ENCODE assay signal across 8 cellular contexts in the genomic region with DNA sequence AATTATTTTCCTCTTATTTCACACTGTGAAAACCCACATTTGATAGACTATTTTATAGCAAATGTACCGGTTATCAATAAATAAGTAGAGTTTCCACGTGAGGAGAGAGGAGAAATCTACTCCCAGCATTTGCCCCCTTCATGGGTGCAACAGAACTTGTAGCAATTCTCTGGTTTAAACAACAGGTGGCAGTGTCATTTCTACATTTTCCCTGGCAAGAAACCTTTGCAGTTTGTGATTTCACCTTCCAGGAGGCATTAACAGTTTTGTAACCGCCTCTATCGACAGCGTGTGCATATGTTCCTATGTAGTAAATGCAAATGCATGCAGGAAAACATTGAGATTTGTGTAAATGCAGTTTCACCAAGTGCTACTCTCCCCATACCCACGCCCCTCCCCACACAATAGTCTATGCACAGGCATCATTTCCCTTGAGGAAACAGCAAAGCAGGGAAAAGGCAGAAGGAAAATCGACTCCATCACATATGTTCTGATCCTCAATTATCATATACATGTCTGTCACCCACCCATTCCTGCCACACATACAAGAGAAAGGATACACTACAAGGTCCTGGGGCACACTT.
A peak's percentile ranks its signal among the peaks of the same experiment; 100 is the strongest.
DNase-seq lines count a peak whose midpoint lies in the region; ATAC-seq and TF ChIP-seq lines count a peak whose summit lies in the region.

No MANE protein-coding gene starts in this region.

- H3K36me3 Mint-ChIP-seq in mesothelial cell of epicardium = no peaks in the 10 kb centered on the region

- no peaks in the 10 kb centered on the region for H3K9me3 ChIP-seq in HCT116 (ENCODE audit: control insufficient read depth in 1 of 2, insufficient read depth in 1 of 2, low read depth in 1 of 2, low read length in 2 of 2)

- no peaks in the 10 kb centered on the region for H3K4me1 ChIP-seq in HCT116 (ENCODE audit: control insufficient read depth in 1 of 2, insufficient read depth in 2 of 2, low read length in 2 of 2)

- CTCF ChIA-PET in HCT116 (lab: Charles Lee) = interaction anchor here (1.2 kb wide), 2 partner anchors 268 kb away, joined by 4 to 6 read pairs; no protein-coding TSS in a partner anchor

- no peak overlapping the region for H3K27ac Mint-ChIP-seq in mesothelial cell of epicardium

- RAD21 ChIA-PET in HCT116 (lab: Charles Lee; ENCODE audit: low non-redundant PET in 1 of 2, low total read pairs in 2 of 2, uncharacterized antibody in 2 of 2, unreplicated experiment in 2 of 2) = no interaction called here

- no peak overlapping the region for H3K9ac ChIP-seq in HCT116 (ENCODE audit: low read length)

- TF ChIP-seq POLR2A in HCT116 (IDR thresholded peaks at IDR 0.05; ENCODE audit: borderline replicate concordance, extremely low read depth, insufficient read depth, insufficient read length) = no peak

- TF ChIP-seq RAD21 in HCT116 (IDR thresholded peaks at IDR 0.05; ENCODE audit: low read depth) = peak; percentile 80

- peaks cover 8% of the 10 kb centered on the region for H3K4me1 Mint-ChIP-seq in mesothelial cell of epicardium

- H3K27me3 ChIP-seq in HCT116 (ENCODE audit: insufficient read depth, low read length) = no peaks in the 10 kb centered on the region

- H4K20me1 ChIP-seq in HCT116 (ENCODE audit: insufficient read depth) = no peaks in the 10 kb centered on the region

- DNase-seq in D341Med (ENCODE audit: low spot score) = peak; percentile 69
- DNase-seq in HCT116 (ENCODE audit: low read depth, low spot score) = peak; percentile 31
- DNase-seq in NCI-H82 treated with DMSO at 0.1 percent for 48 hours (lab: John Stamatoyannopoulos, UW; ENCODE audit: unreplicated experiment) = peak; percentile 36
- peak; percentile 69 for DNase-seq in cerebellar cortex (ENCODE audit: low spot score)
- DNase-seq in mesothelial cell of epicardium (ENCODE audit: low spot score in 2 of 2, unreplicated experiment in 2 of 2) = no peak
- DNase-seq in stimulated activated CD4-positive, alpha-beta T cell treated with anti-CD3 and anti-CD28 coated beads, Interleukin-4, amount 100 ng/mL, for 4 hours = no peak

- no peak overlapping the region for H3K4me2 ChIP-seq in HCT116 (ENCODE audit: low read length)

- no peak overlapping the region for H2AFZ ChIP-seq in HCT116 (ENCODE audit: low read depth, low read length, poor library complexity, severe bottlenecking)

- H3K79me2 ChIP-seq in HCT116 (ENCODE audit: insufficient read depth, low read length) = no peaks in the 10 kb centered on the region

- no peaks in the 10 kb centered on the region for H3K9me2 ChIP-seq in HCT116 (ENCODE audit: insufficient read depth)

- H3K27me3 Mint-ChIP-seq in mesothelial cell of epicardium (ENCODE audit: low read depth) = no peaks in the 10 kb centered on the region

- no peak overlapping the region for H3K4me3 ChIP-seq in HCT116 (replicated peaks in 1 of 2; ENCODE audit: low read depth in 1 of 2, low read length in 2 of 2)

- TF ChIP-seq CTCF in HCT116 (IDR thresholded peaks at IDR 0.05 in 2 of 3, conservative IDR thresholded peaks at IDR 0.05 in 1 of 3; ENCODE audit: borderline replicate concordance in 1 of 3, insufficient read depth in 1 of 3, low read depth in 2 of 3, low read length in 2 of 3) = peak; percentile 59 to 80 (median 69)
- TF ChIP-seq CTCF in mesothelial cell of epicardium (IDR thresholded peaks at IDR 0.05; ENCODE audit: unreplicated experiment) = peak; percentile 58

- ATAC-seq in HCT116 = peak; percentile 74
- no peak for ATAC-seq in HG02588 (IDR thresholded peaks at IDR 0.05; ENCODE audit: unreplicated experiment)
- ATAC-seq in HG03460 (IDR thresholded peaks at IDR 0.05; ENCODE audit: unreplicated experiment) = no peak

- intact Hi-C loops in HCT116 (cut with micrococcal nuclease) = loop anchor here (1.0 to 5.0 kb wide), 5 partner anchors 190 to 740 kb away; no protein-coding TSS in a partner anchor

- no peak overlapping the region for H3K27ac ChIP-seq in HCT116 (ENCODE audit: low read depth, low read length)

- no TSS peak for BruUV-seq in HCT116 (replicated peaks; lab: Mats Ljungman, UMichigan)

- POLR2A ChIA-PET in HCT116 (lab: Charles Lee) = no interaction called here

- H3K9me3 Mint-ChIP-seq in mesothelial cell of epicardium = no peaks in the 10 kb centered on the region

- no peak overlapping the region for H3K4me3 Mint-ChIP-seq in mesothelial cell of epicardium

- no peaks in the 10 kb centered on the region for H3K36me3 ChIP-seq in HCT116 (ENCODE audit: control insufficient read depth in 1 of 2, insufficient read depth in 2 of 2, low read length in 2 of 2)

TF ChIP-seq in HCT116, 20 proteins besides CTCF, POLR2A, EP300 and RAD21:
- TF ChIP-seq TCF7L2 (IDR thresholded peaks at IDR 0.05; ENCODE audit: borderline replicate concordance, extremely low read depth, insufficient read depth, insufficient read length) (no peak), ATF3 (IDR thresholded peaks at IDR 0.05) (no peak), ELF1 (IDR thresholded peaks at IDR 0.05; ENCODE audit: borderline replicate concordance, low read depth) (no peak), MAX (IDR thresholded peaks at IDR 0.05) (no peak), SP1 (IDR thresholded peaks at IDR 0.05; ENCODE audit: low read depth) (no peak), JUND (IDR thresholded peaks at IDR 0.05) (no peak), FOSL1 (IDR thresholded peaks at IDR 0.05; ENCODE audit: low read depth) (no peak), SRF (IDR thresholded peaks at IDR 0.05; ENCODE audit: low read depth) (no peak), EZH2phosphoT487 (IDR thresholded peaks at IDR 0.05; ENCODE audit: borderline replicate concordance) (no peak), EGR1 (IDR thresholded peaks at IDR 0.05; ENCODE audit: low read depth) (no peak), YY1 (IDR thresholded peaks at IDR 0.05; ENCODE audit: extremely low read depth, insufficient replicate concordance, low read depth, low read length) (no peak), SIN3A (IDR thresholded peaks at IDR 0.05; ENCODE audit: low read depth) (no peak), ZNF274 (IDR thresholded peaks at IDR 0.05; ENCODE audit: low read depth, low read length) (no peak)
- TF ChIP-seq, protein P1, sequence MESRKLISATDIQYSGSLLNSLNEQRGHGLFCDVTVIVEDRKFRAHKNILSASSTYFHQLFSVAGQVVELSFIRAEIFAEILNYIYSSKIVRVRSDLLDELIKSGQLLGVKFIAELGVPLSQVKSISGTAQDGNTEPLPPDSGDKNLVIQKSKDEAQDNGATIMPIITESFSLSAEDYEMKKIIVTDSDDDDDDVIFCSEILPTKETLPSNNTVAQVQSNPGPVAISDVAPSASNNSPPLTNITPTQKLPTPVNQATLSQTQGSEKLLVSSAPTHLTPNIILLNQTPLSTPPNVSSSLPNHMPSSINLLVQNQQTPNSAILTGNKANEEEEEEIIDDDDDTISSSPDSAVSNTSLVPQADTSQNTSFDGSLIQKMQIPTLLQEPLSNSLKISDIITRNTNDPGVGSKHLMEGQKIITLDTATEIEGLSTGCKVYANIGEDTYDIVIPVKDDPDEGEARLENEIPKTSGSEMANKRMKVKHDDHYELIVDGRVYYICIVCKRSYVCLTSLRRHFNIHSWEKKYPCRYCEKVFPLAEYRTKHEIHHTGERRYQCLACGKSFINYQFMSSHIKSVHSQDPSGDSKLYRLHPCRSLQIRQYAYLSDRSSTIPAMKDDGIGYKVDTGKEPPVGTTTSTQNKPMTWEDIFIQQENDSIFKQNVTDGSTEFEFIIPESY (IDR thresholded peaks at IDR 0.05; ENCODE audit: extremely low read depth, insufficient replicate concordance, low read length) = no peak
- TF ChIP-seq, protein P2, sequence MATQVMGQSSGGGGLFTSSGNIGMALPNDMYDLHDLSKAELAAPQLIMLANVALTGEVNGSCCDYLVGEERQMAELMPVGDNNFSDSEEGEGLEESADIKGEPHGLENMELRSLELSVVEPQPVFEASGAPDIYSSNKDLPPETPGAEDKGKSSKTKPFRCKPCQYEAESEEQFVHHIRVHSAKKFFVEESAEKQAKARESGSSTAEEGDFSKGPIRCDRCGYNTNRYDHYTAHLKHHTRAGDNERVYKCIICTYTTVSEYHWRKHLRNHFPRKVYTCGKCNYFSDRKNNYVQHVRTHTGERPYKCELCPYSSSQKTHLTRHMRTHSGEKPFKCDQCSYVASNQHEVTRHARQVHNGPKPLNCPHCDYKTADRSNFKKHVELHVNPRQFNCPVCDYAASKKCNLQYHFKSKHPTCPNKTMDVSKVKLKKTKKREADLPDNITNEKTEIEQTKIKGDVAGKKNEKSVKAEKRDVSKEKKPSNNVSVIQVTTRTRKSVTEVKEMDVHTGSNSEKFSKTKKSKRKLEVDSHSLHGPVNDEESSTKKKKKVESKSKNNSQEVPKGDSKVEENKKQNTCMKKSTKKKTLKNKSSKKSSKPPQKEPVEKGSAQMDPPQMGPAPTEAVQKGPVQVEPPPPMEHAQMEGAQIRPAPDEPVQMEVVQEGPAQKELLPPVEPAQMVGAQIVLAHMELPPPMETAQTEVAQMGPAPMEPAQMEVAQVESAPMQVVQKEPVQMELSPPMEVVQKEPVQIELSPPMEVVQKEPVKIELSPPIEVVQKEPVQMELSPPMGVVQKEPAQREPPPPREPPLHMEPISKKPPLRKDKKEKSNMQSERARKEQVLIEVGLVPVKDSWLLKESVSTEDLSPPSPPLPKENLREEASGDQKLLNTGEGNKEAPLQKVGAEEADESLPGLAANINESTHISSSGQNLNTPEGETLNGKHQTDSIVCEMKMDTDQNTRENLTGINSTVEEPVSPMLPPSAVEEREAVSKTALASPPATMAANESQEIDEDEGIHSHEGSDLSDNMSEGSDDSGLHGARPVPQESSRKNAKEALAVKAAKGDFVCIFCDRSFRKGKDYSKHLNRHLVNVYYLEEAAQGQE (IDR thresholded peaks at IDR 0.05; ENCODE audit: low read depth) = no peak

Comparison
In these comparisons a context has a peak if more than half of its experiments do, and no peak if none do; other contexts are left out.
1. DNase-seq: peak in D341Med (single experiment), HCT116 (single experiment), NCI-H82 treated with DMSO at 0.1 percent for 48 hours (single experiment) and cerebellar cortex (single experiment); none in mesothelial cell of epicardium (0 of 2) and stimulated activated CD4-positive, alpha-beta T cell treated with anti-CD3 and anti-CD28 coated beads, Interleukin-4, amount 100 ng/mL, for 4 hours (0 of 2).